In the genomic region with DNA sequence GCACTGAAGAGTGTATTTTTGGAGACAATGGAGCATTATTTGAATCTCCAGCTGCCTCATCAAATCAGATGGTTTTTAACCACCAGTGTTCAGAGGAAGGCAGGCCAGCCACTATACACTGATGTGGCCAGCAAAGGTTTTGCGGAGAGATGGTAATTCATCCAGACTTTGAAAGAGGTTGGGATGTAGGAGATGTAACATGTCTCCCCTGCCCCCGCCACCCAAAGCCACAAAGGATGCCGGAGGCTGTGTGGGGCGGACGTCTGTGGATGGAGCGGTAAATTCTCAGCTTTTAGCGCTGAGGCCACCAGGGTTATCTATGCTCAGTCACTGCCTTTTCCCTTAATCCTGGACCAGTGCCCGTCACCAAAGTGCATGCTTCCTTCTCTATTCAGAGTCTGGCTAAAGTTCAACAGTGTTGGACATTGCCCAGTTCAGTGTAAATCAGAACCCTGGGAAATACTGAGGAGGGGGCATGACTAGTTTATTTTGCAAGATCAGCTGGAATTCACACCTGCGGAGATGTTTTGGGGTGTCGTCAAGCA, we compare ENCODE assay signal across 1 cellular context.
A peak's percentile ranks its signal among the peaks of the same experiment; 100 is the strongest.
TF ChIP-seq lines count a peak whose summit lies in the region.

No MANE protein-coding gene starts in this region.

TF ChIP-seq in HepG2, 621 proteins besides CTCF, POLR2A, EP300 and RAD21 (continues in another document):
- TF ChIP-seq PHF21A (CRISPR knock-in tag; IDR thresholded peaks at IDR 0.05) = peak; percentile 77
- no peak for TF ChIP-seq ZXDC (CRISPR knock-in tag; IDR thresholded peaks at IDR 0.05)
- peak; percentile 37; the same call in 1 of the 2 replicates for TF ChIP-seq ZNF607 (CRISPR knock-in tag; IDR thresholded peaks at IDR 0.05; ENCODE audit: borderline replicate concordance)
- peak; percentile 93 for TF ChIP-seq GFI1 (CRISPR knock-in tag; IDR thresholded peaks at IDR 0.05; ENCODE audit: borderline replicate concordance)
- TF ChIP-seq ZNF781 (CRISPR knock-in tag; IDR thresholded peaks at IDR 0.05; ENCODE audit: borderline replicate concordance, not compliant biosample characterization) = no peak
- TF ChIP-seq HNF1B (CRISPR knock-in tag; IDR thresholded peaks at IDR 0.05) = peak; percentile 59; the same call in 1 of the 2 replicates
- TF ChIP-seq ZNF20 (CRISPR knock-in tag; IDR thresholded peaks at IDR 0.05) = no peak
- TF ChIP-seq ZNF564 (CRISPR knock-in tag; IDR thresholded peaks at IDR 0.05) = no peak
- no peak for TF ChIP-seq MAFG (CRISPR knock-in tag; IDR thresholded peaks at IDR 0.05)
- no peak for TF ChIP-seq DNMT1 (CRISPR knock-in tag; IDR thresholded peaks at IDR 0.05)
- TF ChIP-seq NR2F6 (IDR thresholded peaks at IDR 0.05) = no peak
- no peak for TF ChIP-seq NR2F6 (CRISPR knock-in tag; IDR thresholded peaks at IDR 0.05)
- TF ChIP-seq ZSCAN9 (CRISPR knock-in tag; IDR thresholded peaks at IDR 0.05; ENCODE audit: borderline replicate concordance) = no peak
- no peak for TF ChIP-seq HBP1 (CRISPR knock-in tag; IDR thresholded peaks at IDR 0.05; ENCODE audit: low read depth)
- no peak for TF ChIP-seq ZBTB49 (CRISPR knock-in tag; IDR thresholded peaks at IDR 0.05; ENCODE audit: borderline replicate concordance)
- TF ChIP-seq TBP (CRISPR knock-in tag; IDR thresholded peaks at IDR 0.05) = no peak
- no peak for TF ChIP-seq SMAD9 (CRISPR knock-in tag; IDR thresholded peaks at IDR 0.05)
- no peak for TF ChIP-seq ZNF335 (CRISPR knock-in tag; IDR thresholded peaks at IDR 0.05)
- TF ChIP-seq ZBTB38 (CRISPR knock-in tag; IDR thresholded peaks at IDR 0.05) = peak; percentile 36; the same call in 1 of the 2 replicates
- TF ChIP-seq KAT2B (IDR thresholded peaks at IDR 0.05; ENCODE audit: borderline replicate concordance, low read depth, low read length) = no peak
- no peak for TF ChIP-seq ATF6 (CRISPR knock-in tag; conservative IDR thresholded peaks at IDR 0.05)
- no peak for TF ChIP-seq ZNF3 (CRISPR knock-in tag; IDR thresholded peaks at IDR 0.05)
- TF ChIP-seq E2F2 (CRISPR knock-in tag; IDR thresholded peaks at IDR 0.05; ENCODE audit: borderline replicate concordance) = no peak
- TF ChIP-seq ZNF670 (CRISPR knock-in tag; IDR thresholded peaks at IDR 0.05; ENCODE audit: borderline replicate concordance) = peak; percentile 56; the same call in 1 of the 2 replicates
- TF ChIP-seq HHEX (CRISPR knock-in tag; IDR thresholded peaks at IDR 0.05) = no peak
- TF ChIP-seq SP2 (CRISPR knock-in tag; IDR thresholded peaks at IDR 0.05) = no peak
- TF ChIP-seq SNRNP70 (IDR thresholded peaks at IDR 0.05; ENCODE audit: low read depth, low read length) = no peak
- no peak for TF ChIP-seq RXRB (CRISPR knock-in tag; IDR thresholded peaks at IDR 0.05; ENCODE audit: borderline replicate concordance)
- TF ChIP-seq LRRFIP1 (CRISPR knock-in tag; conservative IDR thresholded peaks at IDR 0.05) = no peak
- TF ChIP-seq SIX4 (CRISPR knock-in tag; IDR thresholded peaks at IDR 0.05) = no peak
- TF ChIP-seq SOX6 (IDR thresholded peaks at IDR 0.05) = no peak
- TF ChIP-seq SOX6 (CRISPR knock-in tag; IDR thresholded peaks at IDR 0.05) = 0 out of 2 replicates have a peak, but pooled peaks have one; percentile 17
- TF ChIP-seq ZNF484 (CRISPR knock-in tag; IDR thresholded peaks at IDR 0.05; ENCODE audit: borderline replicate concordance, low read depth) = no peak
- TF ChIP-seq ZNF629 (CRISPR knock-in tag; conservative IDR thresholded peaks at IDR 0.05) = no peak
- TF ChIP-seq SAP130 (CRISPR knock-in tag; IDR thresholded peaks at IDR 0.05; ENCODE audit: low read depth) = peak; percentile 33; the same call in 1 of the 2 replicates
- TF ChIP-seq SMAD3 (CRISPR knock-in tag; IDR thresholded peaks at IDR 0.05) = no peak
- no peak for TF ChIP-seq TCF12 (IDR thresholded peaks at IDR 0.05)
- no peak for TF ChIP-seq TCF12 (CRISPR knock-in tag; IDR thresholded peaks at IDR 0.05)
- TF ChIP-seq KLF12 (CRISPR knock-in tag; IDR thresholded peaks at IDR 0.05; ENCODE audit: borderline replicate concordance) = no peak
- TF ChIP-seq HNRNPH1 (optimal IDR thresholded peaks at IDR 0.05; ENCODE audit: low read depth, low read length) = no peak
- TF ChIP-seq JDP2 (CRISPR knock-in tag; IDR thresholded peaks at IDR 0.05; ENCODE audit: borderline replicate concordance) = no peak
- no peak for TF ChIP-seq KDM2A (CRISPR knock-in tag; IDR thresholded peaks at IDR 0.05; ENCODE audit: borderline replicate concordance, low read depth)
- TF ChIP-seq, protein P1, sequence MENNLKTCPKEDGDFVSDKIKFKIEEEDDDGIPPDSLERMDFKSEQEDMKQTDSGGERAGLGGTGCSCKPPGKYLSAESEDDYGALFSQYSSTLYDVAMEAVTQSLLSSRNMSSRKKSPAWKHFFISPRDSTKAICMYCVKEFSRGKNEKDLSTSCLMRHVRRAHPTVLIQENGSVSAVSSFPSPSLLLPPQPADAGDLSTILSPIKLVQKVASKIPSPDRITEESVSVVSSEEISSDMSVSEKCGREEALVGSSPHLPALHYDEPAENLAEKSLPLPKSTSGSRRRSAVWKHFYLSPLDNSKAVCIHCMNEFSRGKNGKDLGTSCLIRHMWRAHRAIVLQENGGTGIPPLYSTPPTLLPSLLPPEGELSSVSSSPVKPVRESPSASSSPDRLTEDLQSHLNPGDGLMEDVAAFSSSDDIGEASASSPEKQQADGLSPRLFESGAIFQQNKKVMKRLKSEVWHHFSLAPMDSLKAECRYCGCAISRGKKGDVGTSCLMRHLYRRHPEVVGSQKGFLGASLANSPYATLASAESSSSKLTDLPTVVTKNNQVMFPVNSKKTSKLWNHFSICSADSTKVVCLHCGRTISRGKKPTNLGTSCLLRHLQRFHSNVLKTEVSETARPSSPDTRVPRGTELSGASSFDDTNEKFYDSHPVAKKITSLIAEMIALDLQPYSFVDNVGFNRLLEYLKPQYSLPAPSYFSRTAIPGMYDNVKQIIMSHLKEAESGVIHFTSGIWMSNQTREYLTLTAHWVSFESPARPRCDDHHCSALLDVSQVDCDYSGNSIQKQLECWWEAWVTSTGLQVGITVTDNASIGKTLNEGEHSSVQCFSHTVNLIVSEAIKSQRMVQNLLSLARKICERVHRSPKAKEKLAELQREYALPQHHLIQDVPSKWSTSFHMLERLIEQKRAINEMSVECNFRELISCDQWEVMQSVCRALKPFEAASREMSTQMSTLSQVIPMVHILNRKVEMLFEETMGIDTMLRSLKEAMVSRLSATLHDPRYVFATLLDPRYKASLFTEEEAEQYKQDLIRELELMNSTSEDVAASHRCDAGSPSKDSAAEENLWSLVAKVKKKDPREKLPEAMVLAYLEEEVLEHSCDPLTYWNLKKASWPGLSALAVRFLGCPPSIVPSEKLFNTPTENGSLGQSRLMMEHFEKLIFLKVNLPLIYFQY (CRISPR knock-in tag; IDR thresholded peaks at IDR 0.05; ENCODE audit: borderline replicate concordance) = no peak
- no peak for TF ChIP-seq XBP1 (CRISPR knock-in tag; IDR thresholded peaks at IDR 0.05)
- TF ChIP-seq TEAD3 (CRISPR knock-in tag; optimal IDR thresholded peaks at IDR 0.05; ENCODE audit: borderline replicate concordance) = peak; percentile 38
- TF ChIP-seq ZNF432 (CRISPR knock-in tag; IDR thresholded peaks at IDR 0.05; ENCODE audit: borderline replicate concordance) = no peak
